ENCODE assay signal across 7 cellular contexts in genomic region chr17:28807925-28808641, GRCh38. TPM values are rescaled to one million over a fixed set of nuclear protein-coding genes. Genes with fewer than 3 reads are reported as not detected.
DNase-seq lines count a peak whose midpoint lies in the region; ATAC-seq, FAIRE-seq and TF ChIP-seq lines count a peak whose summit lies in the region.

No MANE protein-coding gene starts in this region.

- no peaks in the 10 kb centered on the region for H3K27me3 ChIP-seq in breast epithelium
- H3K27me3 ChIP-seq in right lobe of liver, result no peaks in the 10 kb centered on the region
- H3K27me3 ChIP-seq in transverse colon, result no peaks in the 10 kb centered on the region

- H3K9me3 ChIP-seq in breast epithelium, result no peaks in the 10 kb centered on the region
- no peaks in the 10 kb centered on the region for H3K9me3 ChIP-seq in right lobe of liver
- H3K9me3 ChIP-seq in transverse colon, result no peaks in the 10 kb centered on the region

- H3K36me3 ChIP-seq in breast epithelium, result no peaks in the 10 kb centered on the region
- no peaks in the 10 kb centered on the region for H3K36me3 ChIP-seq in right lobe of liver
- H3K36me3 ChIP-seq in transverse colon, result peaks cover 0 to 17% (median 0%) of the 10 kb centered on the region in 4 donors

- ATAC-seq in right lobe of liver, result peak; percentile 51 to 69 (median 54)

- intact Hi-C loops in breast epithelium (cut with DNase I; ENCODE audit: low total_unique reads), result no loop called here
- intact Hi-C loops in right lobe of liver (cut with DNase I), result no loop called here
- intact Hi-C loops in transverse colon (cut with DNase I; ENCODE audit: low total_unique reads), result no loop called here

- H3K27ac ChIP-seq in breast epithelium (peak overlapping the region; percentile 88 to 89), right lobe of liver (peak overlapping the region; percentile 11 to 52 (median 42)), transverse colon (peak overlapping the region; percentile 91 to 97 (median 96))

- no peak for TF ChIP-seq CTCF in GM12864 (IDR thresholded peaks at IDR 0.05; ENCODE audit: low read depth, low read length, missing control alignments)
- TF ChIP-seq CTCF in breast epithelium (IDR thresholded peaks at IDR 0.05), result no peak
- no peak for TF ChIP-seq CTCF in right lobe of liver (IDR thresholded peaks at IDR 0.05)
- no peak for TF ChIP-seq CTCF in transverse colon (IDR thresholded peaks at IDR 0.05)

- no peak for FAIRE-seq in GM12891 (lab: Jason Lieb, UNC)

- in situ Hi-C loops in transverse colon (cut with MboI; ENCODE audit: low pct_ligation_motif_present in 1 of 4, low pct_unique_long_range_greater_than_20kb in 1 of 4, low sequenced_read_pairs in 3 of 4), result no loop called here

- peak; percentile 5 for DNase-seq in GM12864 (ENCODE audit: low read depth)
- DNase-seq in NCI-H2029 treated with DMSO at 0.1 percent for 48 hours (lab: John Stamatoyannopoulos, UW), result peak; percentile 34
- DNase-seq in breast epithelium (ENCODE audit: low spot score in 2 of 2), result no peak
- DNase-seq in right lobe of liver, result peak in 1 of 3 donors; percentile 43
- no peak for DNase-seq in transverse colon
- no peak for DNase-seq in activated gamma-delta T cell (lab: John Stamatoyannopoulos, UW)
- DNase-seq in GM12891 (ENCODE audit: insufficient read length, low spot score), result no peak

- TF ChIP-seq POLR2A in breast epithelium (IDR thresholded peaks at IDR 0.05), result no peak
- peak; percentile 60 for TF ChIP-seq POLR2A in right lobe of liver (IDR thresholded peaks at IDR 0.05)
- TF ChIP-seq POLR2A in transverse colon (IDR thresholded peaks at IDR 0.05), result no peak
- TF ChIP-seq POLR2A in GM12891 (IDR thresholded peaks at IDR 0.05; ENCODE audit: low read depth, low read length), result no peak

- H3K4me3 ChIP-seq in GM12864 (ENCODE audit: low read depth, low read length), result no peak overlapping the region
- peak overlapping the region in 1 of 3 donors; percentile 8 for H3K4me3 ChIP-seq in breast epithelium
- H3K4me3 ChIP-seq in right lobe of liver, result no peak overlapping the region
- peak overlapping the region in 1 of 4 donors; percentile 1 for H3K4me3 ChIP-seq in transverse colon

- peaks cover 7 to 20% of the 10 kb centered on the region in 2 donors for H3K4me1 ChIP-seq in breast epithelium
- H3K4me1 ChIP-seq in right lobe of liver, result peaks cover 0 to 38% (median 12%) of the 10 kb centered on the region in 4 donors
- peaks cover 27 to 56% (median 50%) of the 10 kb centered on the region in 4 donors for H3K4me1 ChIP-seq in transverse colon

- WGBS in right lobe of liver (ENCODE audit: insufficient coverage, low coverage, low lambda C conversion rate, missing lambda C conversion rate), result 3% methylated on average over 2 of the region's 2 CpGs
- WGBS in transverse colon (ENCODE audit: low coverage in 1 of 2), 2 donors, result 0 to 15% methylated on average over 1 to 2 of the region's 2 CpGs

- no peak for TF ChIP-seq EP300 in transverse colon (IDR thresholded peaks at IDR 0.05; ENCODE audit: low read depth)

TF ChIP-seq in GM12891, 5 proteins besides CTCF, POLR2A, EP300 and RAD21:
- no peak for TF ChIP-seq POU2F2 (IDR thresholded peaks at IDR 0.05; ENCODE audit: low read depth, low read length)
- TF ChIP-seq POLR2AphosphoS5 (IDR thresholded peaks at IDR 0.05; ENCODE audit: low read depth, low read length), result no peak
- TF ChIP-seq SPI1 (IDR thresholded peaks at IDR 0.05; ENCODE audit: low read depth, low read length), result no peak; the same call in 1 of the 2 replicates
- no peak for TF ChIP-seq TAF1 (IDR thresholded peaks at IDR 0.05; ENCODE audit: low read depth, low read length)
- no peak for TF ChIP-seq PAX5 (IDR thresholded peaks at IDR 0.05; ENCODE audit: insufficient read depth, low read length, severe bottlenecking)
TF ChIP-seq in GM12891: peak in this region for 0.

RNA-seq across cellular contexts. Expression of gene FAM222B, which starts 34.5 kb away (rescaled TPM):
- total RNA-seq in breast epithelium (10 to 100 TPM in 2 of 3 donors, 1 to 10 TPM in 1; 9.7 to 12.0 (median 10.5) TPM), right lobe of liver (10 to 100 TPM in 1 of 6 experiments, 1 to 10 TPM in 5; 5.8 to 12.0 (median 8.8) TPM), transverse colon (10 to 100 TPM; 23.2 to 41.0 (median 32.9) TPM)
- 4.8 TPM for polyA plus RNA-seq in GM12891 (2012; ENCODE audit: low read depth, missing spikeins)

RNA-seq across cellular contexts. Expression of gene ERAL1, which starts 46.7 kb away (rescaled TPM):
- total RNA-seq in breast epithelium (10 to 100 TPM; 24.3 to 51.2 (median 26.4) TPM), right lobe of liver (10 to 100 TPM; 21.6 to 47.1 (median 23.4) TPM), transverse colon (10 to 100 TPM; 28.1 to 74.4 (median 47.3) TPM)
- polyA plus RNA-seq in GM12891 (2012; ENCODE audit: low read depth, missing spikeins), result 35.4 TPM

Comparison
In these comparisons a context has a peak if more than half of its experiments do, and no peak if none do; other contexts are left out.
1. DNase-seq: peak in GM12864 (single experiment) and NCI-H2029 treated with DMSO at 0.1 percent for 48 hours (single experiment); none in breast epithelium (0 of 2), transverse colon (single experiment), activated gamma-delta T cell (single experiment) and GM12891 (single experiment).
2. H3K27ac ChIP-seq: peak in every context shown above with its lines; median percentile 96 in transverse colon; 88 in breast epithelium; 42 in right lobe of liver.